In genomic region chr10:93437000-93437945, GRCh38 we compare ENCODE assay signal across 9 cellular contexts. TPM values are rescaled to one million over a fixed set of nuclear protein-coding genes. Genes with fewer than 3 reads are reported as not detected.
DNase-seq lines count a peak whose midpoint lies in the region; ATAC-seq and FAIRE-seq lines count a peak whose summit lies in the region.
"Had no signal": no experiment of that assay in that cellular context is flagged by ENCODE, and none has a peak within 500 bp of the region (broad histone marks: within the 10 kb centered on the region; RNA-seq: fewer than 3 reads in every experiment).

No MANE protein-coding gene starts in this region.

- H3K4me1 ChIP-seq in naive thymus-derived CD4-positive, alpha-beta T cell (ENCODE audit: control insufficient read depth in 2 of 2, insufficient read depth in 2 of 2, low read length in 2 of 2), result no peaks in the 10 kb centered on the region

- no peak overlapping the region for H3K4me3 ChIP-seq in naive thymus-derived CD4-positive, alpha-beta T cell (ENCODE audit: low read length)

- H3K4me3 Mint-ChIP-seq in naive thymus-derived CD4-positive, alpha-beta T cell, result no peak overlapping the region
- H3K4me3 Mint-ChIP-seq in activated naive CD8-positive, alpha-beta T cell treated with anti-CD3 and anti-CD28 coated beads, Interleukin-2, amount 50 U/mL, for 24 hours, result no peak overlapping the region
- H3K4me3 Mint-ChIP-seq: naive B cell had no signal

- POLR2A ChIA-PET in naive thymus-derived CD4-positive, alpha-beta T cell (lab: Charles Lee), result no interaction called here

- ATAC-seq in naive thymus-derived CD4-positive, alpha-beta T cell, result peak; percentile 86
- no peak for ATAC-seq in activated naive CD8-positive, alpha-beta T cell treated with anti-CD3 and anti-CD28 coated beads, Interleukin-2, amount 50 U/mL, for 24 hours

- H3K9me3 Mint-ChIP-seq in naive thymus-derived CD4-positive, alpha-beta T cell, result no peaks in the 10 kb centered on the region
- H3K9me3 Mint-ChIP-seq in activated naive CD8-positive, alpha-beta T cell treated with anti-CD3 and anti-CD28 coated beads, Interleukin-2, amount 50 U/mL, for 24 hours, result no peaks in the 10 kb centered on the region
- H3K9me3 Mint-ChIP-seq: naive B cell had no signal

- no peaks in the 10 kb centered on the region for H3K9me3 ChIP-seq in naive thymus-derived CD4-positive, alpha-beta T cell (ENCODE audit: control insufficient read depth in 2 of 3, low read length in 3 of 3)

- H3K36me3 Mint-ChIP-seq in naive thymus-derived CD4-positive, alpha-beta T cell, result no peaks in the 10 kb centered on the region
- peaks cover 3% of the 10 kb centered on the region for H3K36me3 Mint-ChIP-seq in activated naive CD8-positive, alpha-beta T cell treated with anti-CD3 and anti-CD28 coated beads, Interleukin-2, amount 50 U/mL, for 24 hours (ENCODE audit: low read depth)
- H3K36me3 Mint-ChIP-seq: naive B cell had no signal

- FAIRE-seq in GM19239 (lab: Jason Lieb, UNC), result no peak

- CTCF ChIA-PET in naive thymus-derived CD4-positive, alpha-beta T cell (lab: Charles Lee), result interaction anchor here (1.3 kb wide), 1 partner anchor 61 kb away, joined by 4 read pairs; no protein-coding TSS in a partner anchor

- no peak overlapping the region for H3K27ac ChIP-seq in naive thymus-derived CD4-positive, alpha-beta T cell (ENCODE audit: low read depth, low read length)

- no peaks in the 10 kb centered on the region for H3K36me3 ChIP-seq in naive thymus-derived CD4-positive, alpha-beta T cell (ENCODE audit: control insufficient read depth in 2 of 3, insufficient read depth in 3 of 3, low read length in 3 of 3)

- peak; percentile 74 for DNase-seq in ELF-1 (ENCODE audit: low read depth, low spot score)
- peak; percentile 96 for DNase-seq in RPMI7951 (ENCODE audit: low read depth)
- peak; percentile 99 for DNase-seq in fibroblast of gingiva (ENCODE audit: low read depth)
- no peak for DNase-seq in naive thymus-derived CD4-positive, alpha-beta T cell
- no peak for DNase-seq in activated naive CD8-positive, alpha-beta T cell treated with anti-CD3 and anti-CD28 coated beads, Interleukin-2, amount 50 U/mL, for 24 hours
- no peak for DNase-seq in NCI-H2029 (lab: John Stamatoyannopoulos, UW)
- DNase-seq in GM19239 (ENCODE audit: insufficient read length, low spot score), result no peak
- no peak for DNase-seq in NCI-H2107 treated with DMSO at 0.1 percent for 48 hours (lab: John Stamatoyannopoulos, UW; ENCODE audit: unreplicated experiment)
- DNase-seq: naive B cell had no signal

- intact Hi-C loops in naive thymus-derived CD4-positive, alpha-beta T cell (cut with micrococcal nuclease), result no loop called here

- no peaks in the 10 kb centered on the region for H3K27me3 Mint-ChIP-seq in naive thymus-derived CD4-positive, alpha-beta T cell
- H3K27me3 Mint-ChIP-seq in activated naive CD8-positive, alpha-beta T cell treated with anti-CD3 and anti-CD28 coated beads, Interleukin-2, amount 50 U/mL, for 24 hours, result no peaks in the 10 kb centered on the region

- H3K27me3 ChIP-seq in naive thymus-derived CD4-positive, alpha-beta T cell (ENCODE audit: control insufficient read depth in 2 of 2, insufficient read depth in 2 of 2, low read length in 2 of 2), result no peaks in the 10 kb centered on the region

- no peak overlapping the region for H3K27ac Mint-ChIP-seq in naive thymus-derived CD4-positive, alpha-beta T cell
- H3K27ac Mint-ChIP-seq in activated naive CD8-positive, alpha-beta T cell treated with anti-CD3 and anti-CD28 coated beads, Interleukin-2, amount 50 U/mL, for 24 hours, result no peak overlapping the region

- H3K4me1 Mint-ChIP-seq in naive thymus-derived CD4-positive, alpha-beta T cell, result peaks cover 0 to 6% (median 0%) of the 10 kb centered on the region in 7 donors
- no peaks in the 10 kb centered on the region for H3K4me1 Mint-ChIP-seq in activated naive CD8-positive, alpha-beta T cell treated with anti-CD3 and anti-CD28 coated beads, Interleukin-2, amount 50 U/mL, for 24 hours
- H3K4me1 Mint-ChIP-seq: naive B cell had no signal

RNA-seq across cellular contexts. Expression of gene MYOF, which starts 44.9 kb away (rescaled TPM):
- total RNA-seq in RPMI7951 (2014; rRNA removed; shearing (Covaris generic)), result 46.2 and 57.1 TPM in 2 replicates
- total RNA-seq in naive thymus-derived CD4-positive, alpha-beta T cell, result 10 to 100 TPM in 1 of 5 experiments, 1 to 10 TPM in 3, under 1 TPM in 1; 0.57 to 31.2 (median 1.5) TPM
- polyA plus RNA-seq in naive thymus-derived CD4-positive, alpha-beta T cell, result not detected

RNA-seq across cellular contexts. Expression of gene CEP55, which starts 59.1 kb away (rescaled TPM):
- 102 and 132 TPM in 2 replicates for total RNA-seq in RPMI7951 (2014; rRNA removed; shearing (Covaris generic))
- 10 to 100 TPM in 1 of 5 experiments, under 1 TPM in 1, not detected in 3; 0.54 to 48.6 TPM for total RNA-seq in naive thymus-derived CD4-positive, alpha-beta T cell
- polyA plus RNA-seq in naive thymus-derived CD4-positive, alpha-beta T cell, result not detected

Comparison
In these comparisons a context has a peak if more than half of its experiments do, and no peak if none do; other contexts are left out.
1. DNase-seq: peak in ELF-1 (single experiment), RPMI7951 (single experiment) and fibroblast of gingiva (single experiment); none in naive thymus-derived CD4-positive, alpha-beta T cell (0 of 9), activated naive CD8-positive, alpha-beta T cell treated with anti-CD3 and anti-CD28 coated beads, Interleukin-2, amount 50 U/mL, for 24 hours (single experiment), NCI-H2029 (single experiment), GM19239 (single experiment) and NCI-H2107 treated with DMSO at 0.1 percent for 48 hours (single experiment).